Comparison of ENCODE assay signal across 20 cellular contexts in genomic region chr7:78221961-78222751, GRCh38.
A peak's percentile ranks its signal among the peaks of the same experiment; 100 is the strongest.
DNase-seq lines count a peak whose midpoint lies in the region; ATAC-seq and TF ChIP-seq lines count a peak whose summit lies in the region.
"Had no signal": no experiment of that assay in that cellular context is flagged by ENCODE, and none has a peak within 500 bp of the region (broad histone marks: within the 10 kb centered on the region; RNA-seq: fewer than 3 reads in every experiment).

No MANE protein-coding gene starts in this region.

- ATAC-seq in stimulated activated naive CD8-positive, alpha-beta T cell treated with anti-CD3 and anti-CD28 coated beads, Interleukin-15, amount 100 ng/mL, for 72 hours = no peak
- ATAC-seq: activated CD4-positive, CD25-positive, alpha-beta regulatory T cell treated with anti-CD3 and anti-CD28 coated beads, Interleukin-2, amount 50 U/mL, for 24 hours; body of pancreas; pancreas had no signal

- H3K4me1 Mint-ChIP-seq in endodermal cell (peaks cover 3% of the 10 kb centered on the region), nephron (peaks cover 21% of the 10 kb centered on the region)
- no peaks in the 10 kb centered on the region for H3K4me1 Mint-ChIP-seq in activated CD4-positive, alpha-beta memory T cell treated with anti-CD3 and anti-CD28 coated beads, Interleukin-2, amount 10 ng/mL, durations not matched to agents 7 days and 5 days
- H3K4me1 Mint-ChIP-seq in T-helper 2 cell treated with Interferon-gamma antibody and Interleukin-4, amounts not matched to agents 5 μg/mL and 100 μg/mL, for 36 hours (ENCODE audit: low read depth) = no peaks in the 10 kb centered on the region
- no peaks in the 10 kb centered on the region for H3K4me1 Mint-ChIP-seq in stimulated activated naive CD8-positive, alpha-beta T cell treated with anti-CD3 and anti-CD28 coated beads, Interleukin-15, amount 100 ng/mL, for 72 hours

- intact Hi-C loops in lower leg skin (cut with DNase I; ENCODE audit: low total_unique reads) = no loop called here

- DNase-seq in NCI-H526 treated with DMSO at 0.1 percent for 48 hours (lab: John Stamatoyannopoulos, UW) = peak; percentile 31
- DNase-seq in endodermal cell = no peak
- DNase-seq in activated CD4-positive, alpha-beta memory T cell treated with anti-CD3 and anti-CD28 coated beads, Interleukin-2, amount 10 ng/mL, durations not matched to agents 7 days and 5 days = no peak
- no peak for DNase-seq in lower leg skin (ENCODE audit: low spot score in 2 of 2)
- no peak for DNase-seq in T-helper 2 cell treated with Interferon-gamma antibody and Interleukin-4, amounts not matched to agents 5 μg/mL and 100 μg/mL, for 36 hours (ENCODE audit: low spot score)
- DNase-seq in stimulated activated naive CD8-positive, alpha-beta T cell treated with anti-CD3 and anti-CD28 coated beads, Interleukin-15, amount 100 ng/mL, for 72 hours = no peak
- DNase-seq: activated gamma-delta T cell treated with Interleukin-2 at 50 U/mL for 16 hours; body of pancreas; MV-4-11; NCI-H2081; NCI-H774; pancreas; stimulated activated CD4-positive, alpha-beta T cell treated with anti-CD3 and anti-CD28 coated beads, Interleukin-4, amount 100 ng/mL, for 4 hours had no signal

- H3K4me3 Mint-ChIP-seq in endodermal cell = no peak overlapping the region
- H3K4me3 Mint-ChIP-seq in nephron = no peak overlapping the region
- no peak overlapping the region for H3K4me3 Mint-ChIP-seq in activated CD4-positive, alpha-beta memory T cell treated with anti-CD3 and anti-CD28 coated beads, Interleukin-2, amount 10 ng/mL, durations not matched to agents 7 days and 5 days
- no peak overlapping the region for H3K4me3 Mint-ChIP-seq in T-helper 2 cell treated with Interferon-gamma antibody and Interleukin-4, amounts not matched to agents 5 μg/mL and 100 μg/mL, for 36 hours
- no peak overlapping the region for H3K4me3 Mint-ChIP-seq in stimulated activated naive CD8-positive, alpha-beta T cell treated with anti-CD3 and anti-CD28 coated beads, Interleukin-15, amount 100 ng/mL, for 72 hours

- POLR2A ChIA-PET in activated CD4-positive, alpha-beta memory T cell treated with anti-CD3 and anti-CD28 coated beads, Interleukin-2, amount 10 ng/mL, durations not matched to agents 7 days and 5 days (lab: Charles Lee) = no interaction called here

- TF ChIP-seq CTCF in C4-2B (conservative IDR thresholded peaks at IDR 0.05) = peak; percentile 11; the same call in 1 of the 2 replicates
- peak; percentile 30 for TF ChIP-seq CTCF in endodermal cell (conservative IDR thresholded peaks at IDR 0.05)
- no peak for TF ChIP-seq CTCF in nephron (IDR thresholded peaks at IDR 0.05; ENCODE audit: unreplicated experiment in 3 of 3)
- no peak for TF ChIP-seq CTCF in lower leg skin (IDR thresholded peaks at IDR 0.05)

- no peak for TF ChIP-seq POLR2A in lower leg skin (IDR thresholded peaks at IDR 0.05)

- no peak overlapping the region for H3K9ac ChIP-seq in endodermal cell (ENCODE audit: extremely low read depth, low read length, poor library complexity, severe bottlenecking)
- H3K9ac ChIP-seq: BLaER1 had no signal

- no peaks in the 10 kb centered on the region for H3K36me3 Mint-ChIP-seq in endodermal cell (ENCODE audit: low read depth)
- H3K36me3 Mint-ChIP-seq in nephron (ENCODE audit: low read depth) = no peaks in the 10 kb centered on the region
- H3K36me3 Mint-ChIP-seq in activated CD4-positive, alpha-beta memory T cell treated with anti-CD3 and anti-CD28 coated beads, Interleukin-2, amount 10 ng/mL, durations not matched to agents 7 days and 5 days (ENCODE audit: low read depth) = no peaks in the 10 kb centered on the region
- no peaks in the 10 kb centered on the region for H3K36me3 Mint-ChIP-seq in T-helper 2 cell treated with Interferon-gamma antibody and Interleukin-4, amounts not matched to agents 5 μg/mL and 100 μg/mL, for 36 hours (ENCODE audit: low read depth)

- H3K4me3 ChIP-seq in endodermal cell (ENCODE audit: low read length) (no peak overlapping the region), lower leg skin (ENCODE audit: low read depth, poor library complexity, severe bottlenecking) (no peak overlapping the region)
- H3K4me3 ChIP-seq: BLaER1, body of pancreas, esophagus muscularis mucosa, pancreas, skin epidermis, thoracic aorta had no signal

- WGBS in endodermal cell (ENCODE audit: insufficient coverage in 1 of 2, insufficient read length in 1 of 2), 2 experiments = 89 to 100% methylated on average over 4 to 6 of the region's 6 CpGs
- 57 to 63% methylated on average over 6 of the region's 6 CpGs for WGBS in lower leg skin, 2 donors

- CTCF ChIA-PET in activated CD4-positive, alpha-beta memory T cell treated with anti-CD3 and anti-CD28 coated beads, Interleukin-2, amount 10 ng/mL, durations not matched to agents 7 days and 5 days (lab: Charles Lee) = no interaction called here

- H3K9me3 Mint-ChIP-seq in endodermal cell (no peaks in the 10 kb centered on the region), nephron (no peaks in the 10 kb centered on the region)
- no peaks in the 10 kb centered on the region for H3K9me3 Mint-ChIP-seq in activated CD4-positive, alpha-beta memory T cell treated with anti-CD3 and anti-CD28 coated beads, Interleukin-2, amount 10 ng/mL, durations not matched to agents 7 days and 5 days
- H3K9me3 Mint-ChIP-seq in T-helper 2 cell treated with Interferon-gamma antibody and Interleukin-4, amounts not matched to agents 5 μg/mL and 100 μg/mL, for 36 hours = no peaks in the 10 kb centered on the region
- no peaks in the 10 kb centered on the region for H3K9me3 Mint-ChIP-seq in stimulated activated naive CD8-positive, alpha-beta T cell treated with anti-CD3 and anti-CD28 coated beads, Interleukin-15, amount 100 ng/mL, for 72 hours

- no peaks in the 10 kb centered on the region for H3K27me3 ChIP-seq in endodermal cell (ENCODE audit: control insufficient read depth, insufficient read depth, low read length, poor library complexity, severe bottlenecking)
- H3K27me3 ChIP-seq: BLaER1, body of pancreas, esophagus muscularis mucosa, pancreas had no signal

- H3K27ac ChIP-seq in C4-2B (no peak overlapping the region), endodermal cell (ENCODE audit: low read depth, low read length) (no peak overlapping the region)
- H3K27ac ChIP-seq: BLaER1, body of pancreas, esophagus muscularis mucosa, pancreas, skin epidermis had no signal

- no peaks in the 10 kb centered on the region for H3K36me3 ChIP-seq in endodermal cell (ENCODE audit: control insufficient read depth, insufficient read depth, low read length)
- H3K36me3 ChIP-seq: BLaER1, esophagus muscularis mucosa, pancreas, thoracic aorta had no signal

- no peak overlapping the region for H3K27ac Mint-ChIP-seq in endodermal cell
- peak overlapping the region; percentile 27 to 60 (median 53) for H3K27ac Mint-ChIP-seq in nephron
- H3K27ac Mint-ChIP-seq in activated CD4-positive, alpha-beta memory T cell treated with anti-CD3 and anti-CD28 coated beads, Interleukin-2, amount 10 ng/mL, durations not matched to agents 7 days and 5 days = no peak overlapping the region
- no peak overlapping the region for H3K27ac Mint-ChIP-seq in T-helper 2 cell treated with Interferon-gamma antibody and Interleukin-4, amounts not matched to agents 5 μg/mL and 100 μg/mL, for 36 hours
- H3K27ac Mint-ChIP-seq in stimulated activated naive CD8-positive, alpha-beta T cell treated with anti-CD3 and anti-CD28 coated beads, Interleukin-15, amount 100 ng/mL, for 72 hours = no peak overlapping the region

- H3K27me3 Mint-ChIP-seq in endodermal cell (ENCODE audit: insufficient read depth) (no peaks in the 10 kb centered on the region), nephron (ENCODE audit: low read depth) (no peaks in the 10 kb centered on the region)
- no peaks in the 10 kb centered on the region for H3K27me3 Mint-ChIP-seq in activated CD4-positive, alpha-beta memory T cell treated with anti-CD3 and anti-CD28 coated beads, Interleukin-2, amount 10 ng/mL, durations not matched to agents 7 days and 5 days
- H3K27me3 Mint-ChIP-seq in T-helper 2 cell treated with Interferon-gamma antibody and Interleukin-4, amounts not matched to agents 5 μg/mL and 100 μg/mL, for 36 hours (ENCODE audit: low read depth) = no peaks in the 10 kb centered on the region
- no peaks in the 10 kb centered on the region for H3K27me3 Mint-ChIP-seq in stimulated activated naive CD8-positive, alpha-beta T cell treated with anti-CD3 and anti-CD28 coated beads, Interleukin-15, amount 100 ng/mL, for 72 hours

- H3K4me1 ChIP-seq in endodermal cell (ENCODE audit: control insufficient read depth, insufficient read depth, low read length) = no peaks in the 10 kb centered on the region
- H3K4me1 ChIP-seq: BLaER1, pancreas had no signal

- H3K9me3 ChIP-seq in endodermal cell (ENCODE audit: control insufficient read depth, low read length) = peaks cover 7% of the 10 kb centered on the region
- H3K9me3 ChIP-seq: BLaER1, body of pancreas, esophagus muscularis mucosa, pancreas, thoracic aorta had no signal

Comparison
In these comparisons a context has a peak if more than half of its experiments do, and no peak if none do; other contexts are left out.
1. CTCF ChIP-seq: peak in C4-2B (single experiment) and endodermal cell (single experiment); none in nephron (0 of 3) and lower leg skin (0 of 3).
2. H3K27ac Mint-ChIP-seq: peak in nephron (3 of 3); none in endodermal cell (single experiment), activated CD4-positive, alpha-beta memory T cell treated with anti-CD3 and anti-CD28 coated beads, Interleukin-2, amount 10 ng/mL, durations not matched to agents 7 days and 5 days (single experiment), T-helper 2 cell treated with Interferon-gamma antibody and Interleukin-4, amounts not matched to agents 5 μg/mL and 100 μg/mL, for 36 hours (single experiment) and stimulated activated naive CD8-positive, alpha-beta T cell treated with anti-CD3 and anti-CD28 coated beads, Interleukin-15, amount 100 ng/mL, for 72 hours (0 of 2).